In genomic region chr15:70140543-70141375, GRCh38 we compare ENCODE assay signal across 1 cellular context.
TF ChIP-seq lines count a peak whose summit lies in the region.

No MANE protein-coding gene starts in this region.

TF ChIP-seq in GM23338, 12 proteins besides CTCF, POLR2A, EP300 and RAD21 (continued from another document):
- TF ChIP-seq REST (IDR thresholded peaks at IDR 0.05; ENCODE audit: unreplicated experiment) = no peak
